In the genomic region with DNA sequence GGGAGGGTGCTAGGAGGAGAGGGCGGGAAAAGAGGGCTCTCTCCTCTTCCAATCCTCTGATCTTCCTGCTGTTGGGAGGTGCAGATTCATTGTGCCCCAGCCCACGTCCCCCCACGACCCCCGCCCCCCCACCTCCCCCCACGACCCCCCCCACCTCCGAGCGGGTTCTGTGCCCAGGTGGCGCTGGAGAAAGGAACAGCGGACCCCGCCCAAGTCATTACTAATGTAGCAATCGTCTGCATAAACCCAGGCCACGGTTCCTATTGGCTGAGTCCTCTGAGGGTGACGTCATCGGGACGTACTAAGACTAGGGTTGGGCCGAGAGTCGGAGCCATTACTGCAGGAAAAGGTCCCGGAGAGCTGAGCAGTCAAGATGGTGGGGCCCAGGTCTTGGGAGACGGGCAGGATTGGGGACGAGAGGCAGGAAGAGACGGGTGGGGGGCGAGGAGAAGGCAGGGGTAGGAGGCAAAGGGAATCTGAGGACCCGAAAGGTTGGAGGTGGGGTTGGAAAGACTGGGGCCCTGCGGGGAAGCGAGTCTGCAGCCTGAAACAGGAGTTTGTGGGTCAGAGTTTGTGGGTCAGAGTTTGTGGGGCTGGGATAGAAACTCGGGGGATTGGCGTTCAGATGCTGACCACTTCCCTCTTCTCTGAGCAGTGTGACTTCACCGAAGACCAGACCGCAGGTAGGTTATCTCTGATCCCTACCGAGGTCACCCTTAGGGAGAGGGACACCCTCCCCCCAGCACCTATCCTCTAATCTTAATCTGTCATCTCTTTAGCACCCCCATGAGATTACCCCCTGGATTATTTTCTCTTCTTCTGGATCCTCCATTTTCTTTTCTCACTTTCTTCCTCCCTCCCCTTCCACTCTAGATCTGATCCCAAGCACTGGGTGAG, we compare ENCODE assay signal across 1 cellular context.
TF ChIP-seq lines count a peak whose summit lies in the region.

Gene MYL6 (plus strand): TSS at position 331 of the 897 bp plus-strand sequence. CDS start 43 bp downstream, at position 374.

TF ChIP-seq in H1, 55 proteins besides CTCF, POLR2A, EP300 and RAD21:
- TF ChIP-seq KDM1A (IDR thresholded peaks at IDR 0.05; ENCODE audit: borderline replicate concordance, low read length) (no peak), CBX5 (IDR thresholded peaks at IDR 0.05; ENCODE audit: low read depth, low read length) (no peak), SP4 (IDR thresholded peaks at IDR 0.05; ENCODE audit: low read length) (no peak), PHF8 (conservative IDR thresholded peaks at IDR 0.05; ENCODE audit: low read depth, low read length) (peak; percentile 75), GABPA (IDR thresholded peaks at IDR 0.05; ENCODE audit: borderline replicate concordance, insufficient read depth, low read length) (no peak), KDM5A (IDR thresholded peaks at IDR 0.05; ENCODE audit: low read length) (peak; percentile 44; the same call in 1 of the 2 replicates), TBP (IDR thresholded peaks at IDR 0.05; ENCODE audit: low read depth, low read length) (peak; percentile 98), MAFK (IDR thresholded peaks at IDR 0.05; ENCODE audit: low read depth, low read length) (no peak), CREB1 (IDR thresholded peaks at IDR 0.05) (peak; percentile 92), TAF1 (IDR thresholded peaks at IDR 0.05; ENCODE audit: low read depth, low read length) (peak; percentile 99), BRCA1 (IDR thresholded peaks at IDR 0.05; ENCODE audit: low read depth, low read length) (no peak), E2F6 (IDR thresholded peaks at IDR 0.05) (no peak), NANOG (IDR thresholded peaks at IDR 0.05; ENCODE audit: insufficient read depth, low read depth, low read length, poor library complexity, severe bottlenecking) (peak; percentile 61), FOSL1 (IDR thresholded peaks at IDR 0.05; ENCODE audit: insufficient read depth, low read depth, low read length) (no peak), GTF2F1 (IDR thresholded peaks at IDR 0.05; ENCODE audit: borderline replicate concordance, low read depth, low read length) (peak; percentile 94), POLR2AphosphoS5 (IDR thresholded peaks at IDR 0.05; ENCODE audit: low read depth, low read length) (peak; percentile 100), SIRT6 (IDR thresholded peaks at IDR 0.05; ENCODE audit: low read length) (no peak), RNF2 (IDR thresholded peaks at IDR 0.05; ENCODE audit: borderline replicate concordance, low read depth, low read length, missing control alignments, poor library complexity, severe bottlenecking) (no peak), BACH1 (IDR thresholded peaks at IDR 0.05; ENCODE audit: low read length) (no peak), SAP30 (IDR thresholded peaks at IDR 0.05; ENCODE audit: insufficient read depth, insufficient replicate concordance, low read length) (peak; percentile 12), SRF (IDR thresholded peaks at IDR 0.05; ENCODE audit: low read depth, low read length) (no peak), HDAC6 (IDR thresholded peaks at IDR 0.05; ENCODE audit: low read depth, low read length) (no peak), SIX5 (IDR thresholded peaks at IDR 0.05; ENCODE audit: low read depth, low read length) (no peak), CTBP2 (IDR thresholded peaks at IDR 0.05; ENCODE audit: borderline replicate concordance, insufficient read depth, insufficient read length, low read length) (no peak), CEBPB (IDR thresholded peaks at IDR 0.05; ENCODE audit: low read depth, low read length) (peak; percentile 88), JUN (IDR thresholded peaks at IDR 0.05; ENCODE audit: low read depth, low read length) (peak; percentile 98), ZNF274 (IDR thresholded peaks at IDR 0.05; ENCODE audit: borderline replicate concordance, extremely low read depth, low read length) (no peak), KDM4A (IDR thresholded peaks at IDR 0.05; ENCODE audit: low read depth, low read length, severe bottlenecking) (no peak), JUND (IDR thresholded peaks at IDR 0.05; ENCODE audit: low read length) (peak; percentile 100), YY1 (IDR thresholded peaks at IDR 0.05; ENCODE audit: low read depth, low read length) (peak; percentile 93), TAF7 (optimal IDR thresholded peaks at IDR 0.05; ENCODE audit: borderline replicate concordance, low read depth, low read length) (peak; percentile 98), CBX8 (IDR thresholded peaks at IDR 0.05; ENCODE audit: borderline replicate concordance, low read depth, low read length) (no peak), POU5F1 (IDR thresholded peaks at IDR 0.05; ENCODE audit: low read depth, low read length) (no peak), ATF2 (IDR thresholded peaks at IDR 0.05; ENCODE audit: low read length) (peak; percentile 96), RFX5 (IDR thresholded peaks at IDR 0.05; ENCODE audit: borderline replicate concordance, low read depth, low read length) (no peak), RBBP5 (IDR thresholded peaks at IDR 0.05; ENCODE audit: borderline replicate concordance, low read depth, low read length) (no peak), NRF1 (IDR thresholded peaks at IDR 0.05; ENCODE audit: low read depth, low read length) (no peak; the same call in 1 of the 2 replicates)
